1 cellular context compared by ENCODE assay signal in the genomic region with DNA sequence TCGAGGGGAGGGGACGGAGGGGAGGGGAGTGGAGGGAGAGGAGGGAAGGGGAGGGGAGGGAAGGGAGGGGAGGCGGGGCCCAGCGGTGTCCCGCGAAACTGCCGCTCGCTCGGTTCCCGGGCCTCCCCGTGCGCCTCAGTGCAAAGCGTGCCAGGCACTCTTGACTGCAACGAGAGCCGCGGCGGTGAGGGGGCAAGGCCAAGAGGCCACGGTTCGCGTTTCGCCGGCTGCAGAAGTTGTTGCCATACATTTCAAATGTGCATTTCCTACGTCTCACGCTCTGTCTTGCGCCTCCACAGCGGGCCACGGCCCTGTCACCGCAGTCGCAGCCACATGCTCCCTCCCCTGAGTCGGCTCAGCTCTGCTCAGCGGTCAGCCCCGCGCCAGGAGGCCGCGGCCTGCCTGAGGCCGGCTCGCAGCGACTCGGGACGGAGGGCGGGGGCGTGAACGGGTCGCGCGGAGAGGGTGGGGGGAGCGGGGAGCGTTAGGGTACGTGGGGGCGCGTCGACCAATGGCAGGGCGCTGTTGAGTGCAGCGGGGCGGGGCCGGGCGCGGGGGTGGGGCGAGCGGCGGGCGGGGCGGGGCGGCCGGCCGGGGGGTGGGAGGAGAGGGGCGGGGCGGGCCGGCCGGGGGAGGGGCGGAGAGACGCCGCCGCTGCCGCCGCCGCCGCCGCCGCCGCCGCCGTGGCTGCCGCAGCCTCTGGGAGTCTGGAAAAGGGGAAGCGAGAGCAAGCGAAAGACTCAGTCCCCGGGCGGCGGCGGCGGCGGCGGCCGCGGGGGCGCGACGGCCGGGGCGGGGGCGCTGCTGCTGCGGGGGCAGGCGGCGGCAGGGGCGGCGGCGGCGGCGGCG.
TF ChIP-seq lines count a peak whose summit lies in the region.

PPP2R5C (plus strand) TSS at position 678 of the 849 bp plus-strand sequence. CDS start 185 bp downstream, outside the sequence.

TF ChIP-seq in K562, 482 proteins besides CTCF, POLR2A, EP300 and RAD21 (continued from another document and continues in another):
- TF ChIP-seq ESRRA (IDR thresholded peaks at IDR 0.05; ENCODE audit: borderline replicate concordance, low read depth) (peak; percentile 50; the same call in 1 of the 2 replicates), NKRF (IDR thresholded peaks at IDR 0.05; ENCODE audit: borderline replicate concordance) (peak; percentile 93), HDAC8 (tag; IDR thresholded peaks at IDR 0.05) (no peak), PHB2 (IDR thresholded peaks at IDR 0.05; ENCODE audit: low read depth) (no peak), ZFX (CRISPR knock-in tag; IDR thresholded peaks at IDR 0.05) (peak; percentile 93), MAZ (CRISPR knock-in tag; conservative IDR thresholded peaks at IDR 0.05 in 1 of 2, IDR thresholded peaks at IDR 0.05 in 1 of 2) (peak; percentile 91 to 93), ADNP (tag; IDR thresholded peaks at IDR 0.05) (no peak), MCM2 (IDR thresholded peaks at IDR 0.05; ENCODE audit: low read depth) (no peak), MXI1 (IDR thresholded peaks at IDR 0.05; ENCODE audit: low read depth, low read length) (no peak), MITF (IDR thresholded peaks at IDR 0.05) (no peak), FUS (optimal IDR thresholded peaks at IDR 0.05; ENCODE audit: low read depth, low read length) (no peak), POLR2AphosphoS2 (IDR thresholded peaks at IDR 0.05; ENCODE audit: low read length) (no peak; the same call in 1 of the 2 replicates), KAT8 (IDR thresholded peaks at IDR 0.05; ENCODE audit: low read depth) (no peak), ZNF584 (CRISPR knock-in tag; IDR thresholded peaks at IDR 0.05; ENCODE audit: low read depth) (no peak), SOX6 (IDR thresholded peaks at IDR 0.05) (peak; percentile 36; the same call in 1 of the 2 replicates), HNRNPL (IDR thresholded peaks at IDR 0.05; ENCODE audit: low read depth, low read length) (peak; percentile 42; the same call in 1 of the 2 replicates), ZNF639 (CRISPR knock-in tag; conservative IDR thresholded peaks at IDR 0.05 in 1 of 2, IDR thresholded peaks at IDR 0.05 in 1 of 2) (peak in 1 of 2 experiments; percentile 87; a peak in 1 of 4 replicates), ZNF589 (CRISPR knock-in tag; IDR thresholded peaks at IDR 0.05; ENCODE audit: low read depth) (0 out of 2 replicates have a peak, but pooled peaks have one; percentile 30), GTF2E2 (tag; IDR thresholded peaks at IDR 0.05) (no peak), MGA (IDR thresholded peaks at IDR 0.05) (peak; percentile 82), ZNF76 (CRISPR knock-in tag; IDR thresholded peaks at IDR 0.05; ENCODE audit: borderline replicate concordance) (peak; percentile 18; the same call in 1 of the 2 replicates), CCAR2 (IDR thresholded peaks at IDR 0.05; ENCODE audit: low read depth, low read length) (no peak), POLR2AphosphoS5 (IDR thresholded peaks at IDR 0.05; ENCODE audit: control insufficient read depth, insufficient read depth, low read depth, low read length) (peak; percentile 83), ZNF316 (IDR thresholded peaks at IDR 0.05) (0 out of 2 replicates have a peak, but pooled peaks have one; percentile 4), XRCC5 (IDR thresholded peaks at IDR 0.05; ENCODE audit: low read depth, low read length) (no peak), HCFC1 (IDR thresholded peaks at IDR 0.05; ENCODE audit: low read depth, low read length) (no peak), ZNF740 (CRISPR knock-in tag; IDR thresholded peaks at IDR 0.05) (0 out of 2 replicates have a peak, but pooled peaks have one; percentile 61), ZNF740 (tag; IDR thresholded peaks at IDR 0.05) (0 out of 4 replicates have a peak, but pooled peaks of 1 of the 2 experiments have one; percentile 49), RBFOX2 (IDR thresholded peaks at IDR 0.05; ENCODE audit: low read depth, low read length) (peak; percentile 81), ZNF12 (CRISPR knock-in tag; IDR thresholded peaks at IDR 0.05) (0 out of 2 replicates have a peak, but pooled peaks have one; percentile 42), BRD9 (IDR thresholded peaks at IDR 0.05; ENCODE audit: low read depth, partially characterized antibody) (peak; percentile 71), ZNF133 (CRISPR knock-in tag; IDR thresholded peaks at IDR 0.05) (no peak), ZNF75A (CRISPR knock-in tag; IDR thresholded peaks at IDR 0.05) (no peak), HMGN3 (IDR thresholded peaks at IDR 0.05; ENCODE audit: borderline replicate concordance, extremely low read depth, insufficient read length, low read depth, low read length) (peak; percentile 66), NFIC (IDR thresholded peaks at IDR 0.05) (0 out of 2 replicates have a peak, but pooled peaks have one; percentile 18)
- TF ChIP-seq, protein P1, sequence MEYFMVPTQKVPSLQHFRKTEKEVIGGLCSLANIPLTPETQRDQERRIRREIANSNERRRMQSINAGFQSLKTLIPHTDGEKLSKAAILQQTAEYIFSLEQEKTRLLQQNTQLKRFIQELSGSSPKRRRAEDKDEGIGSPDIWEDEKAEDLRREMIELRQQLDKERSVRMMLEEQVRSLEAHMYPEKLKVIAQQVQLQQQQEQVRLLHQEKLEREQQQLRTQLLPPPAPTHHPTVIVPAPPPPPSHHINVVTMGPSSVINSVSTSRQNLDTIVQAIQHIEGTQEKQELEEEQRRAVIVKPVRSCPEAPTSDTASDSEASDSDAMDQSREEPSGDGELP (CRISPR knock-in tag; IDR thresholded peaks at IDR 0.05; ENCODE audit: borderline replicate concordance) = peak; percentile 71
- TF ChIP-seq, protein P2, sequence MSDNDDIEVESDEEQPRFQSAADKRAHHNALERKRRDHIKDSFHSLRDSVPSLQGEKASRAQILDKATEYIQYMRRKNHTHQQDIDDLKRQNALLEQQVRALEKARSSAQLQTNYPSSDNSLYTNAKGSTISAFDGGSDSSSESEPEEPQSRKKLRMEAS (CRISPR knock-in tag; IDR thresholded peaks at IDR 0.05) = peak; percentile 81
- TF ChIP-seq, protein P3, sequence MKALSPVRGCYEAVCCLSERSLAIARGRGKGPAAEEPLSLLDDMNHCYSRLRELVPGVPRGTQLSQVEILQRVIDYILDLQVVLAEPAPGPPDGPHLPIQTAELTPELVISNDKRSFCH (CRISPR knock-in tag; IDR thresholded peaks at IDR 0.05) = no peak
- TF ChIP-seq, protein P3 (tag; IDR thresholded peaks at IDR 0.05) = no peak
